34 cellular contexts compared by ENCODE assay signal in the genomic region with DNA sequence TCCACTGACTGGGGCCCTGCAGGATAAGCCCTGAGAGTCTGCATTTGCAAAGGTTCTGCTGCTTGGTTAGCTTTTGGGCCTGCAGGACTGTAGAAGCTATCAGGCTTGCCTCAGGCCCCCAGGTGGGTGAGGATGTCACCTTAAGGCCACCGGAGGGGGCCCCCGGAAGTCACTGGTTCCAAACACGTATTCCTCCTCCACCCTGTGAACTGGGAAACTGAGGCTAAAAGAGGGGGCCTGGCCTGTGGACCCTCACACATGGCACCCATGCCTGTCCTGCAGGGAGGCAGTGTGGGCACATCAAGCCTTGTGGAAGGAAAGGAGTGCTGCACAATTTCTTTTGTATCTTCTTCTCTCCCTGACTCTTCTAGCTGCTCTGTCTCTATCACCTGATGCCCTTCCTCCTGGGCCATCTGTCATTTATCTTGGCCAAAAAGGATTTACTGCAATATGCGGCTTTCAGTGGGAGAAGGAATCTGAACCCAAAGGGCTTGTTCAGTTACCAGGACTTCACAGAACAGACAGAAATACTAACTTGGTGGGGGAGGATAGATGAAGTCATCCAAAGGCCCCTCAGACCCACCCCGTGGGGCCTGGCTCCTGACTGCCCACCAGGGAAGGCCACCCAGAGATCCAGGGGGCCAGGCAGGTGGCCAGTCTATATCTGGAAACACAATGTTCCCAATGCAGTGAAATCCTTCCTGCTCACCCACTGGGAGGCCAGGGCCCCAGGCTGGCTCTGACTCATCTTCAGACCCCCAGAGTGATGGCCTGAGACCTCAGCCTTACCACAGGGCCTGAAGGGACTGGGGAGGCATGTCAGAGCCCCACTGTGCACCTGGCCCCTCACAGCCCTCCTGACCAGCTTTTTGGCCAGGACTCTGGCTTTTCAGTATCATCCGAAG. TPM values are rescaled to one million over a fixed set of nuclear protein-coding genes. Genes with fewer than 3 reads are reported as not detected.
A peak's percentile ranks its signal among the peaks of the same experiment; 100 is the strongest.
DNase-seq lines count a peak whose midpoint lies in the region; ATAC-seq and TF ChIP-seq lines count a peak whose summit lies in the region.
"Had no signal": no experiment of that assay in that cellular context is flagged by ENCODE, and none has a peak within 500 bp of the region (broad histone marks: within the 10 kb centered on the region; RNA-seq: fewer than 3 reads in every experiment).

No MANE protein-coding gene starts in this region.

- no peak overlapping the region for H3K4me3 ChIP-seq in SJSA1
- H3K4me3 ChIP-seq in esophagus muscularis mucosa: no peak overlapping the region
- no peak overlapping the region for H3K4me3 ChIP-seq in sigmoid colon
- H3K4me3 ChIP-seq: GM23248, pancreas, smooth muscle cell, thyroid gland had no signal

- H3K4me1 ChIP-seq in SJSA1 (replicated peaks): peaks cover 59% of the 10 kb centered on the region
- peaks cover 14 to 72% (median 69%) of the 10 kb centered on the region in 4 donors for H3K4me1 ChIP-seq in esophagus muscularis mucosa
- peaks cover 3 to 68% (median 61%) of the 10 kb centered on the region in 4 donors for H3K4me1 ChIP-seq in sigmoid colon
- H3K4me1 ChIP-seq: pancreas, thyroid gland had no signal

- intact Hi-C loops in esophagus muscularis mucosa (cut with DNase I) (no loop called here), sigmoid colon (cut with DNase I) (loop anchor here (2.0 kb wide), 1 partner anchor 14 kb away; no protein-coding TSS in a partner anchor)

- no peak for TF ChIP-seq CTCF in esophagus muscularis mucosa (IDR thresholded peaks at IDR 0.05)
- TF ChIP-seq CTCF in sigmoid colon (IDR thresholded peaks at IDR 0.05): no peak

- peak overlapping the region; percentile 69 for H3K27ac ChIP-seq in SJSA1
- H3K27ac ChIP-seq in esophagus muscularis mucosa (replicated peaks in 1 of 4): peak overlapping the region; percentile 34 to 96 (median 93)
- peak overlapping the region in 3 of 4 donors; percentile 82 to 95 (median 83) for H3K27ac ChIP-seq in sigmoid colon
- H3K27ac ChIP-seq: GM23248, pancreas, thyroid gland had no signal

- WGBS in esophagus muscularis mucosa: 87% methylated on average over 6 of the region's 6 CpGs
- 92 to 94% methylated on average over 6 of the region's 6 CpGs for WGBS in sigmoid colon, 2 donors

- H3K9me3 ChIP-seq in SJSA1 (replicated peaks) (no peaks in the 10 kb centered on the region), esophagus muscularis mucosa (no peaks in the 10 kb centered on the region), sigmoid colon (no peaks in the 10 kb centered on the region)
- H3K9me3 ChIP-seq: pancreas, thyroid gland had no signal

- TF ChIP-seq EP300 in esophagus muscularis mucosa (IDR thresholded peaks at IDR 0.05): no peak
- no peak for TF ChIP-seq EP300 in sigmoid colon (IDR thresholded peaks at IDR 0.05)

- no peaks in the 10 kb centered on the region for H3K27me3 ChIP-seq in SJSA1 (replicated peaks)
- no peaks in the 10 kb centered on the region for H3K27me3 ChIP-seq in esophagus muscularis mucosa
- no peaks in the 10 kb centered on the region for H3K27me3 ChIP-seq in sigmoid colon
- H3K27me3 ChIP-seq: pancreas, thyroid gland had no signal

- TF ChIP-seq POLR2A in esophagus muscularis mucosa (IDR thresholded peaks at IDR 0.05; ENCODE audit: low read depth) (no peak), sigmoid colon (IDR thresholded peaks at IDR 0.05) (no peak)

- ATAC-seq in GM19035 (IDR thresholded peaks at IDR 0.05; ENCODE audit: unreplicated experiment): no peak
- ATAC-seq: activated CD4-positive, alpha-beta T cell treated with anti-CD3 and anti-CD28 coated beads for 36 hours; activated CD8-positive, alpha-beta T cell treated with anti-CD3 and anti-CD28 coated beads for 36 hours; HepG2; left colon; Panc1; pancreas; stimulated activated naive CD8-positive, alpha-beta T cell treated with anti-CD3 and anti-CD28 coated beads, Interleukin-15, amount 100 ng/mL, for 72 hours had no signal

- peak; percentile 18 for DNase-seq in Daoy (ENCODE audit: low read depth)
- peak; percentile 97 to 98 for DNase-seq in SJSA1 (ENCODE audit: low read depth in 1 of 2, low spot score in 2 of 2)
- DNase-seq in esophagus muscularis mucosa (ENCODE audit: extremely low spot score): no peak
- no peak for DNase-seq in sigmoid colon
- DNase-seq in NCI-H1436 treated with DMSO at 0.1 percent for 48 hours (lab: John Stamatoyannopoulos, UW): no peak
- DNase-seq in COR-L47 (lab: John Stamatoyannopoulos, UW): no peak
- DNase-seq: activated CD4-positive, alpha-beta T cell treated with anti-CD3 and anti-CD28 coated beads for 36 hours; activated CD8-positive, alpha-beta memory T cell treated with anti-CD3 and anti-CD28 coated beads, Interleukin-2, amount 50 U/mL, for 48 hours; activated CD8-positive, alpha-beta T cell treated with anti-CD3 and anti-CD28 coated beads for 36 hours; central memory CD4-positive, alpha-beta T cell; GDM1; GM23248; left colon; mammary epithelial cell; NCI-H1417 treated with DMSO at 0.1 percent for 48 hours; NCI-H2081 treated with DMSO at 0.1 percent for 48 hours; NCI-H2227 treated with DMSO at 0.1 percent for 48 hours; NCI-H69; SHP77 treated with DMSO at 0.1 percent for 48 hours; stimulated activated CD4-positive, alpha-beta T cell treated with anti-CD3 and anti-CD28 coated beads, Interleukin-1b, Interleukin-23, amount 100 ng/mL, for 48 hours; stimulated activated naive CD8-positive, alpha-beta T cell treated with anti-CD3 and anti-CD28 coated beads, Interleukin-15, amount 100 ng/mL, for 72 hours; thyroid gland had no signal

- peaks cover 39% of the 10 kb centered on the region for H3K36me3 ChIP-seq in SJSA1
- peaks cover 9 to 49% (median 34%) of the 10 kb centered on the region in 4 donors for H3K36me3 ChIP-seq in esophagus muscularis mucosa
- peaks cover 0 to 39% (median 13%) of the 10 kb centered on the region in 4 donors for H3K36me3 ChIP-seq in sigmoid colon

RNA-seq across cellular contexts. Expression of gene UBAP1L, which starts 18.3 kb away (rescaled TPM):
- 0.03 and 0.06 TPM in 2 replicates for total RNA-seq in Daoy (2014; rRNA removed; shearing (Covaris generic))
- total RNA-seq in SJSA1 (2014; rRNA removed; shearing (Covaris generic)): 0.38 and 0.87 TPM in 2 replicates
- 1 to 10 TPM; 1.2 to 7.5 (median 2.2) TPM for total RNA-seq in esophagus muscularis mucosa
- total RNA-seq in sigmoid colon: 1 to 10 TPM; 3.5 to 5.7 (median 5.1) TPM
- polyA plus RNA-seq in sigmoid colon: 1 to 10 TPM in 1 of 3 donors, under 1 TPM in 1, not detected in 1; 0.23 to 2.0 TPM

RNA-seq across cellular contexts. Expression of gene KBTBD13, which starts 20.2 kb away (rescaled TPM):
- total RNA-seq in Daoy (2014; rRNA removed; shearing (Covaris generic)): not detected in 2 replicates
- not detected in 2 replicates for total RNA-seq in SJSA1 (2014; rRNA removed; shearing (Covaris generic))
- total RNA-seq in esophagus muscularis mucosa: under 1 TPM in 1 of 4 donors, not detected in 3; 0.17 TPM
- total RNA-seq in sigmoid colon: not detected
- under 1 TPM in 1 of 3 donors, not detected in 2; 0.03 TPM for polyA plus RNA-seq in sigmoid colon
- total RNA-seq: activated CD4-positive, alpha-beta T cell treated with anti-CD3 and anti-CD28 coated beads for 36 hours; activated CD8-positive, alpha-beta T cell treated with anti-CD3 and anti-CD28 coated beads for 36 hours; activated T-helper 2 cell treated with anti-CD3 and anti-CD28 coated beads, Interferon-gamma antibody, Interleukin-2, Interleukin-4, amounts not matched to agents 10 μg/mL and 5 μg/mL and 100 μg/mL, durations not matched to agents 14 hours and 24 hours and 36 hours; GM23248; HepG2; LHCN-M2; mammary epithelial cell; mucosa of gallbladder; pancreas; renal cortical epithelial cell; smooth muscle cell; thyroid gland had no signal
- polyA plus RNA-seq: AG04450, BJ, GM23248, HepG2, mammary epithelial cell, neural cell, pancreas had no signal

RNA-seq across cellular contexts. Expression of gene RASL12, which starts 28.9 kb away (rescaled TPM):
- 1.5 and 1.6 TPM in 2 replicates for total RNA-seq in Daoy (2014; rRNA removed; shearing (Covaris generic))
- 175 and 181 TPM in 2 replicates for total RNA-seq in SJSA1 (2014; rRNA removed; shearing (Covaris generic))
- total RNA-seq in esophagus muscularis mucosa (100 to 1,000 TPM; 123 to 216 (median 198) TPM), sigmoid colon (100 to 1,000 TPM in 1 of 4 donors, 10 to 100 TPM in 3; 29.1 to 102 (median 67.1) TPM)
- 10 to 100 TPM in 1 of 3 donors, 1 to 10 TPM in 2; 1.8 to 10.2 (median 9.3) TPM for polyA plus RNA-seq in sigmoid colon
- total RNA-seq: activated CD4-positive, alpha-beta T cell treated with anti-CD3 and anti-CD28 coated beads for 36 hours; activated CD8-positive, alpha-beta T cell treated with anti-CD3 and anti-CD28 coated beads for 36 hours; activated T-helper 2 cell treated with anti-CD3 and anti-CD28 coated beads, Interferon-gamma antibody, Interleukin-2, Interleukin-4, amounts not matched to agents 10 μg/mL and 5 μg/mL and 100 μg/mL, durations not matched to agents 14 hours and 24 hours and 36 hours; GM23248; LHCN-M2; mammary epithelial cell; renal cortical epithelial cell had no signal
- polyA plus RNA-seq: GM23248, neural cell had no signal

RNA-seq across cellular contexts. Expression of gene PDCD7, which starts 36.9 kb away (rescaled TPM):
- total RNA-seq in Daoy (2014; rRNA removed; shearing (Covaris generic)): 13.3 and 17.4 TPM in 2 replicates
- total RNA-seq in SJSA1 (2014; rRNA removed; shearing (Covaris generic)): 25.8 and 29.4 TPM in 2 replicates
- total RNA-seq in esophagus muscularis mucosa (10 to 100 TPM; 24.2 to 33.4 (median 25.5) TPM), sigmoid colon (10 to 100 TPM; 20.4 to 30.1 (median 25.4) TPM)
- polyA plus RNA-seq in sigmoid colon: 10 to 100 TPM in 1 of 3 donors, 1 to 10 TPM in 2; 7.8 to 11.9 (median 7.9) TPM

RNA-seq across cellular contexts. Expression of gene SLC51B, which starts 51.5 kb away (rescaled TPM):
- not detected in 2 replicates for total RNA-seq in Daoy (2014; rRNA removed; shearing (Covaris generic))
- 1.1 TPM in 1 of 2 replicates, not detected in the other for total RNA-seq in SJSA1 (2014; rRNA removed; shearing (Covaris generic))
- not detected for total RNA-seq in esophagus muscularis mucosa
- not detected for total RNA-seq in sigmoid colon
- 10 to 100 TPM; 76.3 to 92.5 (median 77.0) TPM for polyA plus RNA-seq in sigmoid colon
- total RNA-seq: activated CD4-positive, alpha-beta T cell treated with anti-CD3 and anti-CD28 coated beads for 36 hours; activated CD8-positive, alpha-beta T cell treated with anti-CD3 and anti-CD28 coated beads for 36 hours; activated T-helper 2 cell treated with anti-CD3 and anti-CD28 coated beads, Interferon-gamma antibody, Interleukin-2, Interleukin-4, amounts not matched to agents 10 μg/mL and 5 μg/mL and 100 μg/mL, durations not matched to agents 14 hours and 24 hours and 36 hours; GM23248; mammary epithelial cell; smooth muscle cell; thyroid gland had no signal
- polyA plus RNA-seq: BJ, GM23248, mammary epithelial cell, neural cell, smooth muscle cell had no signal

Comparison
In these comparisons a context has a peak if more than half of its experiments do, and no peak if none do; other contexts are left out.
1. DNase-seq: peak in Daoy (single experiment) and SJSA1 (2 of 2); none in esophagus muscularis mucosa (single experiment), sigmoid colon (single experiment), NCI-H1436 treated with DMSO at 0.1 percent for 48 hours (single experiment) and COR-L47 (single experiment).
2. RNA of gene RASL12, which starts 28.9 kb away (total RNA-seq): 123 to 216 TPM in esophagus muscularis mucosa, 175 to 181 TPM in SJSA1 and 29.1 to 102 TPM in sigmoid colon; 1.5 to 1.6 TPM in Daoy; every median in the first group is over 10 times any median in the second.
3. Peak in every context shown above with its lines, with median percentiles within 50 percentile points of each other: H3K27ac ChIP-seq.